In genomic region chr6:33833599-33833998, GRCh38 we compare ENCODE assay signal across 30 cellular contexts. TPM values are rescaled to one million over a fixed set of nuclear protein-coding genes. Genes with fewer than 3 reads are reported as not detected.
"Had no signal": no experiment of that assay in that cellular context is flagged by ENCODE, and none has a peak within 500 bp of the region (broad histone marks: within the 10 kb centered on the region; RNA-seq: fewer than 3 reads in every experiment).

No MANE protein-coding gene starts in this region.

- H3K9me3 ChIP-seq: adrenal gland had no signal

- ATAC-seq: activated CD4-positive, alpha-beta T cell treated with anti-CD3 and anti-CD28 coated beads for 36 hours; activated CD4-positive, CD25-positive, alpha-beta regulatory T cell treated with anti-CD3 and anti-CD28 coated beads, Interleukin-2, amount 50 U/mL, for 24 hours; activated CD8-positive, alpha-beta T cell treated with anti-CD3 and anti-CD28 coated beads, Interleukin-2, amount 10 ng/mL, durations not matched to agents 7 days and 5 days; WTC11 had no signal

- H3K9me3 Mint-ChIP-seq: activated naive CD4-positive, alpha-beta T cell treated with anti-CD3 and anti-CD28 coated beads, Interleukin-2, amount 50 U/mL, for 24 hours; activated T-cell treated with anti-CD3 and anti-CD28 coated beads, Interleukin-2, amount 50 U/mL, for 24 hours; activated T-helper 2 cell treated with anti-CD3 and anti-CD28 coated beads, Interferon-gamma antibody, Interleukin-2, Interleukin-4, amounts not matched to agents 10 μg/mL and 5 μg/mL and 100 μg/mL, durations not matched to agents 14 hours and 24 hours and 36 hours had no signal

- H3K4me3 ChIP-seq: adrenal gland had no signal

- H3K4me3 Mint-ChIP-seq: activated CD4-positive, alpha-beta T cell treated with anti-CD3 and anti-CD28 coated beads for 36 hours; activated CD4-positive, alpha-beta T cell treated with anti-CD3 and anti-CD28 coated beads, Interleukin-2, amount 10 ng/mL, durations not matched to agents 7 days and 5 days; activated CD8-positive, alpha-beta T cell treated with anti-CD3 and anti-CD28 coated beads, Interleukin-2, amount 10 ng/mL, durations not matched to agents 7 days and 5 days; activated naive CD4-positive, alpha-beta T cell treated with anti-CD3 and anti-CD28 coated beads, Interleukin-2, amount 50 U/mL, for 24 hours; activated T-cell treated with anti-CD3 and anti-CD28 coated beads, Interleukin-2, amount 50 U/mL, for 24 hours; brain; WTC11 had no signal

- FAIRE-seq: bronchial epithelial cell, RCC 7860 had no signal

- H3K27ac Mint-ChIP-seq: activated CD4-positive, alpha-beta T cell treated with anti-CD3 and anti-CD28 coated beads for 36 hours; activated CD4-positive, alpha-beta T cell treated with anti-CD3 and anti-CD28 coated beads, Interleukin-2, amount 10 ng/mL, durations not matched to agents 7 days and 5 days; activated CD8-positive, alpha-beta T cell treated with anti-CD3 and anti-CD28 coated beads, Interleukin-2, amount 10 ng/mL, durations not matched to agents 7 days and 5 days; activated naive CD4-positive, alpha-beta T cell treated with anti-CD3 and anti-CD28 coated beads, Interleukin-2, amount 50 U/mL, for 24 hours; activated T-cell treated with anti-CD3 and anti-CD28 coated beads, Interleukin-2, amount 50 U/mL, for 24 hours; activated T-helper 2 cell treated with anti-CD3 and anti-CD28 coated beads, Interferon-gamma antibody, Interleukin-2, Interleukin-4, amounts not matched to agents 10 μg/mL and 5 μg/mL and 100 μg/mL, durations not matched to agents 14 hours and 24 hours and 36 hours; brain; WTC11 had no signal

- H3K36me3 ChIP-seq: adrenal gland had no signal

- H3K4me1 Mint-ChIP-seq: activated CD4-positive, alpha-beta T cell treated with anti-CD3 and anti-CD28 coated beads for 36 hours; activated CD4-positive, alpha-beta T cell treated with anti-CD3 and anti-CD28 coated beads, Interleukin-2, amount 10 ng/mL, durations not matched to agents 7 days and 5 days; activated naive CD4-positive, alpha-beta T cell treated with anti-CD3 and anti-CD28 coated beads, Interleukin-2, amount 50 U/mL, for 24 hours had no signal

- H3K27me3 Mint-ChIP-seq: activated CD4-positive, alpha-beta T cell treated with anti-CD3 and anti-CD28 coated beads for 36 hours; activated naive CD4-positive, alpha-beta T cell treated with anti-CD3 and anti-CD28 coated beads, Interleukin-2, amount 50 U/mL, for 24 hours had no signal

- H3K36me3 Mint-ChIP-seq: activated naive CD4-positive, alpha-beta T cell treated with anti-CD3 and anti-CD28 coated beads, Interleukin-2, amount 50 U/mL, for 24 hours; brain had no signal

- H3K4me1 ChIP-seq: adrenal gland had no signal

- H3K27me3 ChIP-seq: adrenal gland had no signal

- H3K27ac ChIP-seq: adrenal gland had no signal

- DNase-seq: activated CD4-positive, alpha-beta T cell treated with anti-CD3 and anti-CD28 coated beads for 36 hours; activated CD4-positive, alpha-beta T cell treated with anti-CD3 and anti-CD28 coated beads, Interleukin-2, amount 10 ng/mL, durations not matched to agents 7 days and 5 days; activated CD4-positive, alpha-beta T cell treated with anti-CD3 and anti-CD28 coated beads, Interleukin-2, amount 50 U/mL, for 48 hours; activated CD8-positive, alpha-beta T cell treated with anti-CD3 and anti-CD28 coated beads, Interleukin-2, amount 10 ng/mL, durations not matched to agents 7 days and 5 days; activated gamma-delta T cell; activated naive CD4-positive, alpha-beta T cell treated with Interleukin-2 at 50 U/mL for 16 hours; activated T-cell treated with anti-CD3 and anti-CD28 coated beads, Interleukin-2, amount 50 U/mL, for 24 hours; adrenal gland; caudate nucleus; cerebellar nuclear complex; NCI-H1092 treated with DMSO at 0.1 percent for 48 hours; NCI-H1417; NCI-H146; NCI-H187; NCI-H2029 treated with DMSO at 0.1 percent for 48 hours; NCI-H226; NCI-H446 treated with DMSO at 0.1 percent for 48 hours; NCI-H524; Right ventricle myocardium superior; T1000 had no signal

RNA-seq across cellular contexts. Expression of gene MLN, which starts 29.8 kb away (rescaled TPM):
- total RNA-seq: activated CD4-positive, alpha-beta T cell treated with anti-CD3 and anti-CD28 coated beads for 36 hours; activated CD4-positive, alpha-beta T cell treated with anti-CD3 and anti-CD28 coated beads, Interleukin-2, amount 10 ng/mL, durations not matched to agents 7 days and 5 days; activated CD8-positive, alpha-beta T cell treated with anti-CD3 and anti-CD28 coated beads, Interleukin-2, amount 10 ng/mL, durations not matched to agents 7 days and 5 days; activated T-helper 2 cell treated with anti-CD3 and anti-CD28 coated beads, Interferon-gamma antibody, Interleukin-2, Interleukin-4, amounts not matched to agents 10 μg/mL and 5 μg/mL and 100 μg/mL, durations not matched to agents 14 hours and 24 hours and 36 hours; adrenal gland; bronchial epithelial cell; M059J; Right ventricle myocardium superior; T-helper 1 cell treated with Interleukin-12 subunit alpha and Interleukin-12 subunit beta and Interleukin-4 antibody, amounts not matched to agents 30 ng/mL and 1 ng/mL, for 36 hours; T-helper 2 cell treated with Interferon-gamma antibody and Interleukin-4, amounts not matched to agents 100 ng/mL and 5 ng/mL, for 36 hours; WTC11 had no signal
- polyA plus RNA-seq: adrenal gland had no signal
